16 cellular contexts compared by ENCODE assay signal in the genomic region with DNA sequence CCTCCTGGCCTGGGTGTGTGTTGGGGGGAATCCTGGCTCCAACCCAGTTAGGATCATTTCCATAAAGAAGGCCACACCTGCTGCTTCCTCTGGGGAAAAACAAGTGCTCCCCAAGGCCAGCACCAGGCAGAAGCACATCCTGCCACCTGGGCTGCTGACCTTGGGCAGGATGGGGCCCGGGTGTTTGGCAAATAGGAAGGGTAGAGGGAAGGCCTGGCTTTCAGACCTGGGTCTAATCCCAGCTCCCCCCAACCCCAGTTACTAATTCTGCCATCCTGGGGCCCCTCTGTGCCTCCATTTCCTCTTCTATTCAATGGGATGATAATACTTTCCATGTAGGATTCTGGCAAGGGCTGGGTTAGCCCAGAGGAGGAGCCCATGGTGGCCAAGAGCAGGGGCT. TPM values are rescaled to one million over a fixed set of nuclear protein-coding genes. Genes with fewer than 3 reads are reported as not detected.
DNase-seq lines count a peak whose midpoint lies in the region; ATAC-seq and TF ChIP-seq lines count a peak whose summit lies in the region.
"Had no signal": no experiment of that assay in that cellular context is flagged by ENCODE, and none has a peak within 500 bp of the region (broad histone marks: within the 10 kb centered on the region; RNA-seq: fewer than 3 reads in every experiment).

No MANE protein-coding gene starts in this region.

- no peaks in the 10 kb centered on the region for H3K9me3 ChIP-seq in gastrocnemius medialis
- H3K9me3 ChIP-seq in endodermal cell (ENCODE audit: control insufficient read depth, low read length) = no peaks in the 10 kb centered on the region

- TF ChIP-seq POLR2A in gastrocnemius medialis (IDR thresholded peaks at IDR 0.05) = no peak

- no peak for DNase-seq in T-helper 2 cell treated with Interferon-gamma antibody and Interleukin-4, amounts not matched to agents 5 μg/mL and 100 μg/mL, for 36 hours (ENCODE audit: low spot score)
- DNase-seq in T-helper 2 cell (no peak), D341Med (ENCODE audit: low spot score) (peak; percentile 6), gastrocnemius medialis (no peak), NCI-H146 treated with DMSO at 0.1 percent for 48 hours (lab: John Stamatoyannopoulos, UW; ENCODE audit: unreplicated experiment) (no peak), NCI-H2196 (lab: John Stamatoyannopoulos, UW; ENCODE audit: unreplicated experiment) (no peak), endodermal cell (no peak)
- no peak for DNase-seq in activated naive CD8-positive, alpha-beta T cell treated with anti-CD3 and anti-CD28 coated beads, Interleukin-2, amount 10 ng/mL, durations not matched to agents 7 days and 5 days
- DNase-seq: EL, HCEC 1CT, KG1, NCI-H2029 treated with DMSO at 0.1 percent for 48 hours, trophoblast cell had no signal

- no peaks in the 10 kb centered on the region for H3K27me3 Mint-ChIP-seq in T-helper 2 cell treated with Interferon-gamma antibody and Interleukin-4, amounts not matched to agents 5 μg/mL and 100 μg/mL, for 36 hours (ENCODE audit: low read depth)
- H3K27me3 Mint-ChIP-seq in activated naive CD8-positive, alpha-beta T cell treated with anti-CD3 and anti-CD28 coated beads, Interleukin-2, amount 10 ng/mL, durations not matched to agents 7 days and 5 days = no peaks in the 10 kb centered on the region
- peaks cover 52% of the 10 kb centered on the region for H3K27me3 Mint-ChIP-seq in endodermal cell (ENCODE audit: insufficient read depth)

- no peak overlapping the region for H3K9ac ChIP-seq in endodermal cell (ENCODE audit: extremely low read depth, low read length, poor library complexity, severe bottlenecking)

- POLR2A ChIA-PET in activated naive CD8-positive, alpha-beta T cell treated with anti-CD3 and anti-CD28 coated beads, Interleukin-2, amount 10 ng/mL, durations not matched to agents 7 days and 5 days (lab: Charles Lee) = interaction anchor here (1.1 to 4.1 kb wide), 3 partner anchors 9 to 54 kb away, joined by 4 to 75 read pairs (median 4); no protein-coding TSS in a partner anchor

- H3K4me3 ChIP-seq in gastrocnemius medialis (no peak overlapping the region), endodermal cell (ENCODE audit: low read length) (no peak overlapping the region)

- TF ChIP-seq CTCF in gastrocnemius medialis (IDR thresholded peaks at IDR 0.05 in 4 of 5, conservative IDR thresholded peaks at IDR 0.05 in 1 of 5) (no peak), endodermal cell (conservative IDR thresholded peaks at IDR 0.05) (no peak)

- peaks cover 46% of the 10 kb centered on the region for H3K4me1 Mint-ChIP-seq in T-helper 2 cell treated with Interferon-gamma antibody and Interleukin-4, amounts not matched to agents 5 μg/mL and 100 μg/mL, for 36 hours (ENCODE audit: low read depth)
- H3K4me1 Mint-ChIP-seq in activated naive CD8-positive, alpha-beta T cell treated with anti-CD3 and anti-CD28 coated beads, Interleukin-2, amount 10 ng/mL, durations not matched to agents 7 days and 5 days = peaks cover 57% of the 10 kb centered on the region
- H3K4me1 Mint-ChIP-seq in endodermal cell = peaks cover 6% of the 10 kb centered on the region

- in situ Hi-C loops in gastrocnemius medialis (cut with MboI; ENCODE audit: low sequenced_read_pairs in 4 of 4) = no loop called here

- peak overlapping the region; percentile 87 for H3K4me3 Mint-ChIP-seq in T-helper 2 cell treated with Interferon-gamma antibody and Interleukin-4, amounts not matched to agents 5 μg/mL and 100 μg/mL, for 36 hours
- H3K4me3 Mint-ChIP-seq in activated naive CD8-positive, alpha-beta T cell treated with anti-CD3 and anti-CD28 coated beads, Interleukin-2, amount 10 ng/mL, durations not matched to agents 7 days and 5 days = peak overlapping the region; percentile 99
- no peak overlapping the region for H3K4me3 Mint-ChIP-seq in endodermal cell

- 85% methylated on average over 1 of the region's 1 CpG; no CpG with 5 or more reads in 1 of the 2 experiments for WGBS in endodermal cell (ENCODE audit: insufficient coverage in 1 of 2, insufficient read length in 1 of 2), 2 experiments

- H3K27ac Mint-ChIP-seq in T-helper 2 cell treated with Interferon-gamma antibody and Interleukin-4, amounts not matched to agents 5 μg/mL and 100 μg/mL, for 36 hours = peak overlapping the region; percentile 79
- H3K27ac Mint-ChIP-seq in activated naive CD8-positive, alpha-beta T cell treated with anti-CD3 and anti-CD28 coated beads, Interleukin-2, amount 10 ng/mL, durations not matched to agents 7 days and 5 days = peak overlapping the region; percentile 99
- H3K27ac Mint-ChIP-seq in endodermal cell = no peak overlapping the region

- H3K27me3 ChIP-seq in gastrocnemius medialis (no peaks in the 10 kb centered on the region), endodermal cell (ENCODE audit: control insufficient read depth, insufficient read depth, low read length, poor library complexity, severe bottlenecking) (peaks cover 41% of the 10 kb centered on the region)

- intact Hi-C loops in gastrocnemius medialis (cut with DNase I; ENCODE audit: low total_unique reads) = loop anchor here (5.0 kb wide), 2 partner anchors 54 to 311 kb away; a partner anchor contains a TSS

- peaks cover 64% of the 10 kb centered on the region for H3K36me3 Mint-ChIP-seq in T-helper 2 cell treated with Interferon-gamma antibody and Interleukin-4, amounts not matched to agents 5 μg/mL and 100 μg/mL, for 36 hours (ENCODE audit: low read depth)
- H3K36me3 Mint-ChIP-seq in activated naive CD8-positive, alpha-beta T cell treated with anti-CD3 and anti-CD28 coated beads, Interleukin-2, amount 10 ng/mL, durations not matched to agents 7 days and 5 days = peaks cover 48% of the 10 kb centered on the region
- no peaks in the 10 kb centered on the region for H3K36me3 Mint-ChIP-seq in endodermal cell (ENCODE audit: low read depth)

- H3K9me3 Mint-ChIP-seq in T-helper 2 cell treated with Interferon-gamma antibody and Interleukin-4, amounts not matched to agents 5 μg/mL and 100 μg/mL, for 36 hours = no peaks in the 10 kb centered on the region
- H3K9me3 Mint-ChIP-seq in activated naive CD8-positive, alpha-beta T cell treated with anti-CD3 and anti-CD28 coated beads, Interleukin-2, amount 10 ng/mL, durations not matched to agents 7 days and 5 days = no peaks in the 10 kb centered on the region
- no peaks in the 10 kb centered on the region for H3K9me3 Mint-ChIP-seq in endodermal cell

- no peaks in the 10 kb centered on the region for H3K36me3 ChIP-seq in gastrocnemius medialis
- H3K36me3 ChIP-seq in endodermal cell (ENCODE audit: control insufficient read depth, insufficient read depth, low read length) = no peaks in the 10 kb centered on the region

- H3K27ac ChIP-seq in gastrocnemius medialis (peak overlapping the region; percentile 61 to 69 (median 66)), endodermal cell (ENCODE audit: low read depth, low read length) (no peak overlapping the region)

- ATAC-seq in activated naive CD8-positive, alpha-beta T cell treated with anti-CD3 and anti-CD28 coated beads, Interleukin-2, amount 10 ng/mL, durations not matched to agents 7 days and 5 days (ENCODE audit: low read depth) = no peak
- no peak for ATAC-seq in gastrocnemius medialis

- H3K4me1 ChIP-seq in gastrocnemius medialis = peaks cover 16 to 21% of the 10 kb centered on the region in 2 donors
- no peaks in the 10 kb centered on the region for H3K4me1 ChIP-seq in endodermal cell (ENCODE audit: control insufficient read depth, insufficient read depth, low read length)

RNA-seq across cellular contexts. Expression of a gene that starts 3.0 kb away (rescaled TPM):
- total RNA-seq in activated naive CD8-positive, alpha-beta T cell treated with anti-CD3 and anti-CD28 coated beads, Interleukin-2, amount 10 ng/mL, durations not matched to agents 7 days and 5 days = 100 to 1,000 TPM; 401 to 414 TPM
- total RNA-seq in gastrocnemius medialis (1 to 10 TPM; 2.5 to 9.4 (median 5.1) TPM), endodermal cell (under 1 TPM; 0.64 to 0.97 TPM)
- polyA plus RNA-seq in endodermal cell (2013, experiment 1 of 2) = 0.21 TPM
- polyA plus RNA-seq in endodermal cell (2013, experiment 2 of 2) = 0.12 TPM

RNA-seq across cellular contexts. Expression of a gene that starts 24.6 kb away (rescaled TPM):
- total RNA-seq in activated naive CD8-positive, alpha-beta T cell treated with anti-CD3 and anti-CD28 coated beads, Interleukin-2, amount 10 ng/mL, durations not matched to agents 7 days and 5 days = not detected
- total RNA-seq in gastrocnemius medialis (not detected), endodermal cell (not detected)
- polyA plus RNA-seq in endodermal cell (2013, experiment 1 of 2) = not detected
- polyA plus RNA-seq in endodermal cell (2013, experiment 2 of 2) = not detected
- total RNA-seq: A673; bronchial epithelial cell; T-helper 2 cell treated with Interferon-gamma antibody and Interleukin-4, amounts not matched to agents 100 ng/mL and 5 ng/mL, for 36 hours had no signal

RNA-seq across cellular contexts. Expression of a gene that starts 54.4 kb away (rescaled TPM):
- total RNA-seq in activated naive CD8-positive, alpha-beta T cell treated with anti-CD3 and anti-CD28 coated beads, Interleukin-2, amount 10 ng/mL, durations not matched to agents 7 days and 5 days = 100 to 1,000 TPM; 134 to 157 TPM
- total RNA-seq in gastrocnemius medialis (100 to 1,000 TPM; 110 to 281 (median 125) TPM), endodermal cell (10 to 100 TPM; 21.5 to 40.6 TPM)
- polyA plus RNA-seq in endodermal cell (2013, experiment 1 of 2) = 51.1 TPM
- polyA plus RNA-seq in endodermal cell (2013, experiment 2 of 2) = 39.7 TPM

Comparison
In these comparisons a context has a peak if more than half of its experiments do, and no peak if none do; other contexts are left out.
1. RNA of a gene that starts 3.0 kb away (total RNA-seq): 401 to 414 TPM in activated naive CD8-positive, alpha-beta T cell treated with anti-CD3 and anti-CD28 coated beads, Interleukin-2, amount 10 ng/mL, durations not matched to agents 7 days and 5 days; 2.5 to 9.4 TPM in gastrocnemius medialis and 0.64 to 0.97 TPM in endodermal cell; every median in the first group is over 10 times any median in the second.